ENCODE assay signal across 2 cellular contexts in the genomic region with DNA sequence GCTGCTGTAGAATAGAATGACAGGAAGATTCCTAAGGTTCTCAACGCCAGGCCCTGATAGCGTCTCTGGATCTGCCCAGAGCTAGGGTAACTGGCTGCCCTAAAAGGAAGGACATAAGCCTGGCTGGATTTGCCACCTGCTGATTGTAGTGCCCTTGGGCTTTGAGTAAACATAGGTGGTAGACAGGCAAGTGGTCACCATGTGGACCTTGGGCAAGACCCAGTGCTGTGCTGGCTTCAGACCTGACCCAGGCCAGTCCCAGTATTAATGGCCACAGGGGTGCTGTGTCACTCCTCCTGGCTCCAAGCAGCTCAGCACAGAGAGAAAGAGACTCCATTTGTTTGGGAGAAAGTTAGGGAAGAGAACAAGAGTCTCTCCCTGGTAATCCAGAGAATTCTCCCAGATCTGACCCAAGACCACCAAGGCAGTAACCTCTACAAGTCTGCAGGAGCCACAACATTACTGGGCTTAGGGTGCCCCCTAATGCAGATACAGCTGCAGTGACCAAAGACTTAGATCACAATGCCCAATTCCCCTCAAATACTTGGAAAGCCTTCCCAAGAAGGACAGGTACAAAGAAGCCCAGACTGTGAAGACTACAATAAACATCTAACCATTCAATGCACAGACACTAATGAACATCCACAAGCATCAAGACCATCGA.
TF ChIP-seq lines count a peak whose summit lies in the region.

No MANE protein-coding gene starts in this region.

TF ChIP-seq in HCT116, 20 proteins besides CTCF, POLR2A, EP300 and RAD21 (continued from another document):
- TF ChIP-seq, protein P1, sequence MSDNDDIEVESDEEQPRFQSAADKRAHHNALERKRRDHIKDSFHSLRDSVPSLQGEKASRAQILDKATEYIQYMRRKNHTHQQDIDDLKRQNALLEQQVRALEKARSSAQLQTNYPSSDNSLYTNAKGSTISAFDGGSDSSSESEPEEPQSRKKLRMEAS (IDR thresholded peaks at IDR 0.05) = no peak
- TF ChIP-seq FOSL1 (IDR thresholded peaks at IDR 0.05; ENCODE audit: low read depth) (no peak), SIN3A (IDR thresholded peaks at IDR 0.05; ENCODE audit: low read depth) (no peak), ELF1 (IDR thresholded peaks at IDR 0.05; ENCODE audit: borderline replicate concordance, low read depth) (no peak), ZFX (IDR thresholded peaks at IDR 0.05) (no peak), EGR1 (IDR thresholded peaks at IDR 0.05; ENCODE audit: low read depth) (no peak)
TF ChIP-seq in HCT116: peak in this region for 0.

TF ChIP-seq in WTC11, 78 proteins besides CTCF, POLR2A, EP300 and RAD21 (continued from another document):
- TF ChIP-seq CREM (CRISPR knock-in tag; IDR thresholded peaks at IDR 0.05) = no peak
TF ChIP-seq in WTC11: peak in this region for 0.
